Comparison of ENCODE assay signal across 23 cellular contexts in genomic region chr3:9406856-9407626, GRCh38. TPM values are rescaled to one million over a fixed set of nuclear protein-coding genes. Genes with fewer than 3 reads are reported as not detected.
A peak's percentile ranks its signal among the peaks of the same experiment; 100 is the strongest.
DNase-seq lines count a peak whose midpoint lies in the region; ATAC-seq and TF ChIP-seq lines count a peak whose summit lies in the region.
"Had no signal": no experiment of that assay in that cellular context is flagged by ENCODE, and none has a peak within 500 bp of the region (broad histone marks: within the 10 kb centered on the region; RNA-seq: fewer than 3 reads in every experiment).

No MANE protein-coding gene starts in this region.

- H3K4me3 Mint-ChIP-seq in activated naive CD4-positive, alpha-beta T cell treated with anti-CD3 and anti-CD28 coated beads for 36 hours: no peak overlapping the region
- H3K4me3 Mint-ChIP-seq in activated B cell treated with CpG ODN at 0.5 μM for 24 hours: peak overlapping the region; percentile 60
- H3K4me3 Mint-ChIP-seq: activated CD4-positive, alpha-beta memory T cell treated with anti-CD3 and anti-CD28 coated beads, Interleukin-2, amount 10 ng/mL, durations not matched to agents 7 days and 5 days; stimulated activated naive CD8-positive, alpha-beta T cell treated with anti-CD3 and anti-CD28 coated beads, Interleukin-15, amount 100 ng/mL, for 72 hours had no signal

- no peak for TF ChIP-seq CTCF in DND-41 (IDR thresholded peaks at IDR 0.05; ENCODE audit: borderline replicate concordance, extremely low read depth, low read length, poor library complexity, severe bottlenecking)
- TF ChIP-seq CTCF in activated B cell treated with CpG ODN at 0.5 μM for 24 hours (IDR thresholded peaks at IDR 0.05): no peak
- no peak for TF ChIP-seq CTCF in neutrophil (IDR thresholded peaks at IDR 0.05)

- intact Hi-C loops in activated naive CD4-positive, alpha-beta T cell treated with anti-CD3 and anti-CD28 coated beads for 36 hours (cut with micrococcal nuclease): no loop called here
- intact Hi-C loops in activated B cell treated with CpG ODN at 0.5 μM for 24 hours (cut with micrococcal nuclease): loop anchor here (1.0 kb wide), 1 partner anchor 10 kb away; the partner anchor contains the start of gene SETD5

- H3K9me3 Mint-ChIP-seq in activated naive CD4-positive, alpha-beta T cell treated with anti-CD3 and anti-CD28 coated beads for 36 hours: no peaks in the 10 kb centered on the region
- H3K9me3 Mint-ChIP-seq in activated B cell treated with CpG ODN at 0.5 μM for 24 hours: no peaks in the 10 kb centered on the region
- H3K9me3 Mint-ChIP-seq: activated CD4-positive, alpha-beta memory T cell treated with anti-CD3 and anti-CD28 coated beads, Interleukin-2, amount 10 ng/mL, durations not matched to agents 7 days and 5 days; activated T-helper 2 cell treated with anti-CD3 and anti-CD28 coated beads, Interferon-gamma antibody, Interleukin-2, Interleukin-4, amounts not matched to agents 10 μg/mL and 5 μg/mL and 100 μg/mL, durations not matched to agents 14 hours and 24 hours and 36 hours; naive thymus-derived CD8-positive, alpha-beta T cell; stimulated activated naive CD8-positive, alpha-beta T cell treated with anti-CD3 and anti-CD28 coated beads, Interleukin-15, amount 100 ng/mL, for 72 hours had no signal

- H3K36me3 ChIP-seq in DND-41 (ENCODE audit: insufficient read depth, low read length): no peaks in the 10 kb centered on the region
- H3K36me3 ChIP-seq in neutrophil: no peaks in the 10 kb centered on the region
- H3K36me3 ChIP-seq: ovary, tibial artery had no signal

- no peak overlapping the region; the same call in 1 of the 2 replicates for H3K4me2 ChIP-seq in DND-41 (ENCODE audit: insufficient read depth, low read length)

- CTCF ChIA-PET in activated naive CD4-positive, alpha-beta T cell treated with anti-CD3 and anti-CD28 coated beads for 36 hours (lab: Charles Lee): no interaction called here
- CTCF ChIA-PET in activated B cell treated with CpG ODN at 0.5 μM for 24 hours (lab: Charles Lee): no interaction called here

- H3K9ac ChIP-seq in DND-41 (ENCODE audit: low read depth, low read length): no peak overlapping the region

- no peak overlapping the region for H3K27ac ChIP-seq in DND-41 (ENCODE audit: low read length)
- H3K27ac ChIP-seq in neutrophil: peak overlapping the region; percentile 35
- H3K27ac ChIP-seq: 22Rv1, ovary, tibial artery had no signal

- H3K4me1 ChIP-seq in DND-41 (ENCODE audit: insufficient read depth, low read length): peaks cover 23% of the 10 kb centered on the region
- H3K4me1 ChIP-seq in neutrophil (ENCODE audit: control insufficient read depth in 1 of 2, insufficient read depth in 1 of 2, low read depth in 1 of 2, low read length in 1 of 2): peaks cover 23 to 29% of the 10 kb centered on the region in 2 experiments

- H3K9me3 ChIP-seq in DND-41 (ENCODE audit: insufficient read depth, low read length, severe bottlenecking): no peaks in the 10 kb centered on the region
- no peaks in the 10 kb centered on the region for H3K9me3 ChIP-seq in neutrophil
- H3K9me3 ChIP-seq: body of pancreas, Caco-2, ovary, tibial artery had no signal

- H4K20me1 ChIP-seq in DND-41 (ENCODE audit: insufficient read depth, low read length): peaks cover 92% of the 10 kb centered on the region

- H3K4me3 ChIP-seq in DND-41 (ENCODE audit: low read depth in 1 of 2, low read length in 2 of 2) (no peak overlapping the region), neutrophil (ENCODE audit: low read depth in 1 of 2, low read length in 1 of 2) (no peak overlapping the region)
- H3K4me3 ChIP-seq: body of pancreas, ovary, tibial artery had no signal

- no peaks in the 10 kb centered on the region for H3K27me3 Mint-ChIP-seq in activated naive CD4-positive, alpha-beta T cell treated with anti-CD3 and anti-CD28 coated beads for 36 hours (ENCODE audit: low read depth)
- H3K27me3 Mint-ChIP-seq in activated B cell treated with CpG ODN at 0.5 μM for 24 hours: no peaks in the 10 kb centered on the region
- H3K27me3 Mint-ChIP-seq: activated CD4-positive, alpha-beta memory T cell treated with anti-CD3 and anti-CD28 coated beads, Interleukin-2, amount 10 ng/mL, durations not matched to agents 7 days and 5 days; naive thymus-derived CD8-positive, alpha-beta T cell; stimulated activated naive CD8-positive, alpha-beta T cell treated with anti-CD3 and anti-CD28 coated beads, Interleukin-15, amount 100 ng/mL, for 72 hours had no signal

- peaks cover 13% of the 10 kb centered on the region for H3K36me3 Mint-ChIP-seq in activated naive CD4-positive, alpha-beta T cell treated with anti-CD3 and anti-CD28 coated beads for 36 hours (ENCODE audit: low read depth)
- H3K36me3 Mint-ChIP-seq in activated B cell treated with CpG ODN at 0.5 μM for 24 hours (ENCODE audit: low read depth): no peaks in the 10 kb centered on the region

- POLR2A ChIA-PET in activated B cell treated with CpG ODN at 0.5 μM for 24 hours (lab: Charles Lee): interaction anchor here (0.6 to 1.4 kb wide), 3 partner anchors 10 to 877 kb away, joined by 3 read pairs; no protein-coding TSS in a partner anchor

- no peak for DNase-seq in activated naive CD4-positive, alpha-beta T cell treated with anti-CD3 and anti-CD28 coated beads for 36 hours
- DNase-seq in activated naive CD4-positive, alpha-beta T cell treated with anti-CD3 and anti-CD28 coated beads, Interleukin-2, amount 50 U/mL, for 16 hours: no peak
- DNase-seq in DND-41 (no peak), activated B cell treated with CpG ODN at 0.5 μM for 24 hours (no peak), NCI-H2196 treated with DMSO at 0.1 percent for 48 hours (lab: John Stamatoyannopoulos, UW; ENCODE audit: unreplicated experiment) (no peak)
- DNase-seq: activated CD4-positive, alpha-beta memory T cell treated with anti-CD3 and anti-CD28 coated beads, Interleukin-2, amount 10 ng/mL, durations not matched to agents 7 days and 5 days; body of pancreas; Caco-2; effector CD8-positive, alpha-beta T cell; erythroblast; foreskin fibroblast; left colon; naive thymus-derived CD8-positive, alpha-beta T cell; NCI-H446 treated with DMSO at 0.1 percent for 48 hours; ovary; stimulated activated CD4-positive, alpha-beta T cell treated with anti-CD3 and anti-CD28 coated beads, Interleukin-4, amount 100 ng/mL, for 4 hours; stimulated activated naive CD8-positive, alpha-beta T cell treated with anti-CD3 and anti-CD28 coated beads, Interleukin-15, amount 100 ng/mL, for 72 hours; tibial artery had no signal

- peaks cover 71% of the 10 kb centered on the region for H3K4me1 Mint-ChIP-seq in activated naive CD4-positive, alpha-beta T cell treated with anti-CD3 and anti-CD28 coated beads for 36 hours (ENCODE audit: low read depth)
- H3K4me1 Mint-ChIP-seq in activated B cell treated with CpG ODN at 0.5 μM for 24 hours: peaks cover 83% of the 10 kb centered on the region

- peak overlapping the region; percentile 30 for H3K27ac Mint-ChIP-seq in activated naive CD4-positive, alpha-beta T cell treated with anti-CD3 and anti-CD28 coated beads for 36 hours
- peak overlapping the region; percentile 77 for H3K27ac Mint-ChIP-seq in activated B cell treated with CpG ODN at 0.5 μM for 24 hours
- H3K27ac Mint-ChIP-seq: activated CD4-positive, alpha-beta memory T cell treated with anti-CD3 and anti-CD28 coated beads, Interleukin-2, amount 10 ng/mL, durations not matched to agents 7 days and 5 days; activated T-helper 2 cell treated with anti-CD3 and anti-CD28 coated beads, Interferon-gamma antibody, Interleukin-2, Interleukin-4, amounts not matched to agents 10 μg/mL and 5 μg/mL and 100 μg/mL, durations not matched to agents 14 hours and 24 hours and 36 hours; stimulated activated naive CD8-positive, alpha-beta T cell treated with anti-CD3 and anti-CD28 coated beads, Interleukin-15, amount 100 ng/mL, for 72 hours had no signal

- H3K27me3 ChIP-seq in DND-41 (ENCODE audit: insufficient read depth, low read length, poor library complexity): no peaks in the 10 kb centered on the region
- no peaks in the 10 kb centered on the region for H3K27me3 ChIP-seq in neutrophil
- H3K27me3 ChIP-seq: body of pancreas, ovary, tibial artery had no signal

- H2AFZ ChIP-seq in DND-41 (ENCODE audit: low read depth, low read length): no peak overlapping the region

- ATAC-seq in DND-41 (ENCODE audit: insufficient read depth, low read depth) (0 out of 3 replicates have a peak, but pooled peaks have one; percentile 24), activated B cell treated with CpG ODN at 0.5 μM for 24 hours (ENCODE audit: low read depth) (peak; percentile 67), HG02885 (IDR thresholded peaks at IDR 0.05; ENCODE audit: poor library complexity, unreplicated experiment) (no peak), GM21576 (IDR thresholded peaks at IDR 0.05; ENCODE audit: unreplicated experiment) (no peak)
- ATAC-seq: body of pancreas; left colon; naive thymus-derived CD8-positive, alpha-beta T cell; stimulated activated naive CD8-positive, alpha-beta T cell treated with anti-CD3 and anti-CD28 coated beads, Interleukin-15, amount 100 ng/mL, for 72 hours had no signal

- peaks cover 100% of the 10 kb centered on the region for H3K79me2 ChIP-seq in DND-41 (ENCODE audit: insufficient read depth, low read length)

RNA-seq across cellular contexts. Expression of gene SETD5, which starts 9.6 kb away (rescaled TPM):
- 100 to 1,000 TPM; 125 to 133 TPM for total RNA-seq in activated naive CD4-positive, alpha-beta T cell treated with anti-CD3 and anti-CD28 coated beads for 36 hours
- total RNA-seq in activated B cell treated with CpG ODN at 0.5 μM for 24 hours: 144 and 162 TPM in 2 replicates

RNA-seq across cellular contexts. Expression of gene THUMPD3, which starts 44.2 kb away (rescaled TPM):
- total RNA-seq in activated naive CD4-positive, alpha-beta T cell treated with anti-CD3 and anti-CD28 coated beads for 36 hours: 10 to 100 TPM; 46.0 to 48.9 TPM
- 34.3 and 42.0 TPM in 2 replicates for total RNA-seq in activated B cell treated with CpG ODN at 0.5 μM for 24 hours

Comparison
In these comparisons a context has a peak if more than half of its experiments do, and no peak if none do; other contexts are left out.
1. ATAC-seq: peak in DND-41 (single experiment) and activated B cell treated with CpG ODN at 0.5 μM for 24 hours (single experiment); none in HG02885 (single experiment) and GM21576 (single experiment).